In the genomic region with DNA sequence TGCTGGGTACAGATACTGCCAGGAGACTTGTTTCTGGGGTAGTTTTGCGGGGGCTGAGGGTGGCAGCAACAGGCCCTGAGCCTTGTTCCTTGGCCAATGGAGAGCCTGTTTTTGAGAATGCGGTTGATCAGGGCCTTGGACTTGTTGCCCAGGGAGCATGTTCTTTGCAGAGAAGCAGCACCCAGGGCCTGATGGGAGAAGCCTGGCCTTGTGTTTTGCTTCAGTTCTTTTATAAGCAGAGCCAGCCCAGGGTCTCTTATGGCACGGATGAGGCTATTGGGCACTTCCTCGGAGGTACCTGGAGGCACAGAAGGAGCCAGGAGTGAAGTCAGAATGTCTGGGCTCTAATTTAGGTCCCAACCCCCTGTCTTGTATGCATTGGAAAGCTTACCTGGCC, we compare ENCODE assay signal across 26 cellular contexts. TPM values are rescaled to one million over a fixed set of nuclear protein-coding genes. Genes with fewer than 3 reads are reported as not detected.
DNase-seq lines count a peak whose midpoint lies in the region; ATAC-seq and TF ChIP-seq lines count a peak whose summit lies in the region.
"Had no signal": no experiment of that assay in that cellular context is flagged by ENCODE, and none has a peak within 500 bp of the region (broad histone marks: within the 10 kb centered on the region; RNA-seq: fewer than 3 reads in every experiment).

No MANE protein-coding gene starts in this region.

- peak overlapping the region; percentile 82 for H3K27ac ChIP-seq in cardiac muscle cell
- peak overlapping the region; percentile 42 to 73 for H3K27ac ChIP-seq in coronary artery
- H3K27ac ChIP-seq in thyroid gland = peak overlapping the region; percentile 78 to 82 (median 79)
- H3K27ac ChIP-seq: KMS-11, psoas muscle had no signal

- in situ Hi-C loops in KBM-7 (cut with MboI; ENCODE audit: low pct_unique_long_range_greater_than_20kb, low sequenced_read_pairs) = no loop called here

- no peaks in the 10 kb centered on the region for H3K9me3 ChIP-seq in cardiac muscle cell (ENCODE audit: low read depth)
- H3K9me3 ChIP-seq in thyroid gland = no peaks in the 10 kb centered on the region
- H3K9me3 ChIP-seq: psoas muscle had no signal

- H3K9me3 Mint-ChIP-seq in nephron progenitor cell = no peaks in the 10 kb centered on the region
- H3K9me3 Mint-ChIP-seq: activated CD8-positive, alpha-beta T cell treated with anti-CD3 and anti-CD28 coated beads for 36 hours; central memory CD8-positive, alpha-beta T cell; stimulated activated naive B cell treated with anti-CD40 and anti-IgM and Interleukin-4, amounts not matched to agents 10 μg/mL and 1 μg/mL and 100 μg/mL, for 72 hours had no signal

- peaks cover 11% of the 10 kb centered on the region for H3K36me3 Mint-ChIP-seq in nephron progenitor cell (ENCODE audit: low read depth)

- TF ChIP-seq CTCF in cardiac muscle cell (IDR thresholded peaks at IDR 0.05; ENCODE audit: low read depth, low read length) (no peak), coronary artery (IDR thresholded peaks at IDR 0.05) (no peak), nephron progenitor cell (IDR thresholded peaks at IDR 0.05) (no peak), thyroid gland (IDR thresholded peaks at IDR 0.05) (no peak)

- H3K4me1 ChIP-seq in cardiac muscle cell (ENCODE audit: low read depth) (peaks cover 33% of the 10 kb centered on the region), thyroid gland (peaks cover 57 to 58% of the 10 kb centered on the region in 2 donors)

- WGBS in thyroid gland, 2 donors = 63 to 65% methylated on average over 4 of the region's 4 CpGs

- ATAC-seq in left lobe of liver (no peak), GM21447 (IDR thresholded peaks at IDR 0.05; ENCODE audit: unreplicated experiment) (no peak)
- ATAC-seq: activated CD8-positive, alpha-beta T cell treated with anti-CD3 and anti-CD28 coated beads for 36 hours; HCT116; psoas muscle; stimulated activated naive B cell treated with anti-CD40 and anti-IgM and Interleukin-4, amounts not matched to agents 10 μg/mL and 1 μg/mL and 100 μg/mL, for 72 hours had no signal

- H3K4me3 ChIP-seq in cardiac muscle cell (no peak overlapping the region), coronary artery (no peak overlapping the region), thyroid gland (replicated peaks in 1 of 3) (no peak overlapping the region)
- H3K4me3 ChIP-seq: psoas muscle had no signal

- DNase-seq in cardiac muscle cell (ENCODE audit: low read depth in 1 of 2, low spot score in 1 of 2) = no peak
- DNase-seq in cardiac septum (ENCODE audit: low spot score) = no peak
- no peak for DNase-seq in coronary artery (ENCODE audit: low spot score)
- DNase-seq in nephron progenitor cell = no peak
- peak; percentile 61 to 63 for DNase-seq in thyroid gland
- no peak for DNase-seq in left lobe of liver (ENCODE audit: low spot score)
- DNase-seq in KBM-7 = no peak
- DNase-seq: activated CD4-positive, CD25-positive, alpha-beta regulatory T cell treated with anti-CD3 and anti-CD28 coated beads, Interleukin-2, amount 50 U/mL, for 72 hours; activated CD8-positive, alpha-beta T cell treated with anti-CD3 and anti-CD28 coated beads for 36 hours; amniotic stem cell; COR-L47; DMS79; effector memory CD4-positive, alpha-beta T cell; mesendoderm; NCI-H1694 treated with DMSO at 0.1 percent for 48 hours; NCI-H748 treated with DMSO at 0.1 percent for 48 hours; small intestine; stimulated activated CD4-positive, alpha-beta T cell treated with anti-CD3 and anti-CD28 coated beads, Interleukin-2, amount 100 ng/mL, for 24 hours; stimulated activated naive B cell treated with anti-CD40 and anti-IgM and Interleukin-4, amounts not matched to agents 10 μg/mL and 1 μg/mL and 100 μg/mL, for 72 hours; trophoblast cell had no signal

- H3K4me1 Mint-ChIP-seq in nephron progenitor cell = peaks cover 39% of the 10 kb centered on the region

- H3K36me3 ChIP-seq in cardiac muscle cell = no peaks in the 10 kb centered on the region
- peaks cover 5% of the 10 kb centered on the region in 2 donors for H3K36me3 ChIP-seq in thyroid gland

- no peak overlapping the region for H3K4me3 Mint-ChIP-seq in nephron progenitor cell
- H3K4me3 Mint-ChIP-seq: activated CD8-positive, alpha-beta T cell treated with anti-CD3 and anti-CD28 coated beads for 36 hours; B cell; central memory CD8-positive, alpha-beta T cell; stimulated activated naive B cell treated with anti-CD40 and anti-IgM and Interleukin-4, amounts not matched to agents 10 μg/mL and 1 μg/mL and 100 μg/mL, for 72 hours had no signal

- H3K27ac Mint-ChIP-seq in nephron progenitor cell = peak overlapping the region; percentile 87
- H3K27ac Mint-ChIP-seq: activated CD8-positive, alpha-beta T cell treated with anti-CD3 and anti-CD28 coated beads for 36 hours; B cell had no signal

- peaks cover 10% of the 10 kb centered on the region for H3K27me3 Mint-ChIP-seq in nephron progenitor cell (ENCODE audit: low read depth, poor library complexity)
- H3K27me3 Mint-ChIP-seq: activated CD8-positive, alpha-beta T cell treated with anti-CD3 and anti-CD28 coated beads for 36 hours; B cell; central memory CD8-positive, alpha-beta T cell; stimulated activated naive B cell treated with anti-CD40 and anti-IgM and Interleukin-4, amounts not matched to agents 10 μg/mL and 1 μg/mL and 100 μg/mL, for 72 hours had no signal

- intact Hi-C loops in cardiac septum (cut with DNase I) (no loop called here), thyroid gland (cut with DNase I) (no loop called here)

- H3K27me3 ChIP-seq in cardiac muscle cell = no peaks in the 10 kb centered on the region
- H3K27me3 ChIP-seq in thyroid gland = no peaks in the 10 kb centered on the region

- peak in 1 of 2 donors; percentile 4 for TF ChIP-seq POLR2A in thyroid gland (IDR thresholded peaks at IDR 0.05)

RNA-seq across cellular contexts. Expression of a gene that starts 59.7 kb away (rescaled TPM):
- total RNA-seq in cardiac muscle cell (8.2 and 12.2 TPM in 2 replicates), cardiac septum (7.4 TPM), thyroid gland (10 to 100 TPM; 27.5 to 46.8 (median 39.5) TPM), left lobe of liver (15.7 TPM)
- 5.5 and 7.5 TPM in 2 replicates for polyA plus RNA-seq in cardiac muscle cell

Comparison
In these comparisons a context has a peak if more than half of its experiments do, and no peak if none do; other contexts are left out.
1. DNase-seq: peak in thyroid gland (2 of 2); none in cardiac muscle cell (0 of 2), cardiac septum (single experiment), coronary artery (single experiment), nephron progenitor cell (single experiment), left lobe of liver (single experiment) and KBM-7 (single experiment).
2. Peak in every context shown above with its lines, with median percentiles within 50 percentile points of each other: H3K27ac ChIP-seq.